ENCODE assay signal across 26 cellular contexts in the genomic region with DNA sequence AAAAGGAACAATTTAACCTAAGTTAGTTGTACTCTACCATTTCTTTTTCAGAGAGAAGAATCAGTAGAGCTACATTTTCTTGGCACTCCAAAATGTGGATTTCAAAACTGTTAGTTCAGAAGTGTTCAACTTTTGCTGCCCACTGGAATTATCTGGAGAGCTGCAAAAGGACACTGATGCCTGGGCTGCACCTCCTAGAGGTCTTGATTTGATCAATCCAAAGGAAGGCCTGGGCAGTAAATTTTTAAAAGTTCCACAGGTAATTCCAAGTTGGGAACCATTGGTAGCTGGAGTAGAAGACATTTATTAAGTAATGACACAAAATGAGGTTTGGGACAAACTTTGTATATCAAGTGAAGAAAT.
"Had no signal": no experiment of that assay in that cellular context is flagged by ENCODE, and none has a peak within 500 bp of the region (broad histone marks: within the 10 kb centered on the region; RNA-seq: fewer than 3 reads in every experiment).

No MANE protein-coding gene starts in this region.

- H3K36me3 ChIP-seq: breast epithelium, MG63 had no signal

- H3K9me3 Mint-ChIP-seq: activated naive CD4-positive, alpha-beta T cell treated with anti-CD3 and anti-CD28 coated beads, Interleukin-2, amount 50 U/mL, for 24 hours; activated T-cell treated with anti-CD3 and anti-CD28 coated beads, Interleukin-2, amount 50 U/mL, for 24 hours; activated T-helper 1 cell treated with anti-CD3 and anti-CD28 coated beads, Interleukin-12 subunit alpha, Interleukin-12 subunit beta, Interleukin-2, Interleukin-4 antibody, amounts not matched to agents 30 ng/mL and 10 ng/mL and 1 ng/mL, durations not matched to agents 14 hours and 24 hours and 36 hours; central memory CD8-positive, alpha-beta T cell had no signal

- H3K36me3 Mint-ChIP-seq: activated naive CD4-positive, alpha-beta T cell treated with anti-CD3 and anti-CD28 coated beads, Interleukin-2, amount 50 U/mL, for 24 hours; T-cell had no signal

- H3K27ac ChIP-seq: breast epithelium, KMS-11, SK-N-MC had no signal

- H3K27me3 ChIP-seq: breast epithelium, MG63 had no signal

- H3K4me1 Mint-ChIP-seq: activated naive CD4-positive, alpha-beta T cell treated with anti-CD3 and anti-CD28 coated beads, Interleukin-2, amount 50 U/mL, for 24 hours; central memory CD8-positive, alpha-beta T cell had no signal

- H3K27ac Mint-ChIP-seq: activated CD8-positive, alpha-beta memory T cell treated with anti-CD3 and anti-CD28 coated beads, Interleukin-2, amount 10 ng/mL, durations not matched to agents 7 days and 5 days; activated naive CD4-positive, alpha-beta T cell treated with anti-CD3 and anti-CD28 coated beads, Interleukin-2, amount 50 U/mL, for 24 hours; activated T-cell treated with anti-CD3 and anti-CD28 coated beads, Interleukin-2, amount 50 U/mL, for 24 hours; activated T-helper 1 cell treated with anti-CD3 and anti-CD28 coated beads, Interleukin-12 subunit alpha, Interleukin-12 subunit beta, Interleukin-2, Interleukin-4 antibody, amounts not matched to agents 30 ng/mL and 10 ng/mL and 1 ng/mL, durations not matched to agents 14 hours and 24 hours and 36 hours; T-cell had no signal

- H3K27me3 Mint-ChIP-seq: activated CD8-positive, alpha-beta memory T cell treated with anti-CD3 and anti-CD28 coated beads, Interleukin-2, amount 10 ng/mL, durations not matched to agents 7 days and 5 days; activated naive CD4-positive, alpha-beta T cell treated with anti-CD3 and anti-CD28 coated beads, Interleukin-2, amount 50 U/mL, for 24 hours; activated T-cell treated with anti-CD3 and anti-CD28 coated beads, Interleukin-2, amount 50 U/mL, for 24 hours; central memory CD8-positive, alpha-beta T cell; T-cell had no signal

- H3K4me2 ChIP-seq: KMS-11 had no signal

- H3K4me3 Mint-ChIP-seq: activated CD8-positive, alpha-beta memory T cell treated with anti-CD3 and anti-CD28 coated beads, Interleukin-2, amount 10 ng/mL, durations not matched to agents 7 days and 5 days; activated naive CD4-positive, alpha-beta T cell treated with anti-CD3 and anti-CD28 coated beads, Interleukin-2, amount 50 U/mL, for 24 hours; activated T-cell treated with anti-CD3 and anti-CD28 coated beads, Interleukin-2, amount 50 U/mL, for 24 hours; activated T-helper 1 cell treated with anti-CD3 and anti-CD28 coated beads, Interleukin-12 subunit alpha, Interleukin-12 subunit beta, Interleukin-2, Interleukin-4 antibody, amounts not matched to agents 30 ng/mL and 10 ng/mL and 1 ng/mL, durations not matched to agents 14 hours and 24 hours and 36 hours; central memory CD8-positive, alpha-beta T cell; T-cell had no signal

- ATAC-seq: activated CD4-positive, CD25-positive, alpha-beta regulatory T cell treated with anti-CD3 and anti-CD28 coated beads, Interleukin-2, amount 50 U/mL, for 24 hours; activated CD8-positive, alpha-beta memory T cell treated with anti-CD3 and anti-CD28 coated beads, Interleukin-2, amount 10 ng/mL, durations not matched to agents 7 days and 5 days; T-cell had no signal

- DNase-seq: activated CD4-positive, alpha-beta T cell treated with anti-CD3 and anti-CD28 coated beads for 48 hours; activated CD4-positive, alpha-beta T cell treated with anti-CD3 and anti-CD28 coated beads, Interleukin-2, amount 50 U/mL, for 48 hours; activated CD8-positive, alpha-beta memory T cell treated with anti-CD3 and anti-CD28 coated beads, Interleukin-2, amount 10 ng/mL, durations not matched to agents 7 days and 5 days; activated effector memory CD4-positive, alpha-beta T cell treated with Interleukin-2 at 50 U/mL for 16 hours; activated naive CD4-positive, alpha-beta T cell; activated T-cell treated with anti-CD3 and anti-CD28 coated beads, Interleukin-2, amount 50 U/mL, for 24 hours; aorta; MG63; MV-4-11; NCI-H1092 treated with DMSO at 0.1 percent for 48 hours; NCI-H1417 treated with DMSO at 0.1 percent for 48 hours; NCI-H1694; NCI-H2029 treated with DMSO at 0.1 percent for 48 hours; NCI-H345; NCI-H510A; NCI-H69; NK-92 treated with Interleukin-12 subunit alpha and Interleukin-12 subunit beta, amount 100 ng/mL, for 24 hours; OCI-M1; T-cell had no signal

- H3K4me3 ChIP-seq: breast epithelium, MG63, SK-N-MC had no signal

- H3K4me1 ChIP-seq: breast epithelium had no signal

- H3K9me3 ChIP-seq: breast epithelium had no signal
